Comparison of ENCODE assay signal across 11 cellular contexts in the genomic region with DNA sequence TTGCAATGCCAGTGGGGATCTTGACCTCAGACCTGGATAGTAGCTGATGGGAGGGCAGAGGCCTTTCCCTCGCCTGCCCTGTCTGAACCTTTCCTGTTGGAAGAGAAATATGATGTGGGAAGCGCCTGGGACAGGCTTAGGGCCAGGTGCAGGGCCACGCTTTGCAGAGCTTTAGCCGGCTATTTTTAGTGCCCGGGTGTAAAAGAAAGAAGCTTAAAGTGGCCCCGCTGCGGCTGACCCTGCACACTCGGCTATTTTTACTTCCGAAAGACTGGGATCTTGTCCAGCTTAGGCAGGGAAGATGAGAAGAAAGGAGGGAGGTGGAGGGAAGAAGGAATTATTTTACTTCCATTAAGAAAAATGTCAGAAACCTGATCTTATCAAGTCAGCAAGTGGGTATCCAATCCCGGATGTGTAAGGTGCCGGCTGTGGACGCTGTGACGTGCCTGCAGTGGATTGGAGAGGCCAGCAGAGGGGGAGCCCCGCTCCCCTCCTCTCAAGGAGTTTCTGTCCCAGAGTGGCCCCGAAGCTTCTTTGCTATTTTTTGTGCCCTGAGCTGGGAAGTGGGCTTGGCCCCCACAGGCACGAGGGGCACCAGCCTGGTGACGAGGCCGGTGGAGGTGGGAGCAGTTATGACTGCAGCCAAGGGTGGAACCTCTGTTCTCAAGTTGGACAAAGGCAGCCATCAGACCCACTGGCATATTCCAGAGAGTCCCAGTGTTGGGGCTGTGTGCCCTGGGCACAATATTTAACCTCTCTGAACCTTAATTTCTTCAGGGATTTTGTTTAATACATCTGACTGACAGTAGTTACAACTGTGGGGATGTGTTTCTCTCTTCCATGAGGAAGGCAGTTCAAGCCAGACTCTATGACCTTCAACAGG.
DNase-seq lines count a peak whose midpoint lies in the region; ATAC-seq and TF ChIP-seq lines count a peak whose summit lies in the region.
"Had no signal": no experiment of that assay in that cellular context is flagged by ENCODE, and none has a peak within 500 bp of the region (broad histone marks: within the 10 kb centered on the region; RNA-seq: fewer than 3 reads in every experiment).

No MANE protein-coding gene starts in this region.

- H3K4me1 Mint-ChIP-seq in immature natural killer cell = no peaks in the 10 kb centered on the region

- ATAC-seq in HG03039 (IDR thresholded peaks at IDR 0.05; ENCODE audit: unreplicated experiment) (no peak), GM18909 (IDR thresholded peaks at IDR 0.05; ENCODE audit: poor library complexity, unreplicated experiment) (no peak)
- ATAC-seq: SK-N-SH treated with all-trans-retinoic acid at 6 μM for 48 hours had no signal

- H3K9me3 Mint-ChIP-seq in immature natural killer cell = no peaks in the 10 kb centered on the region

- in situ Hi-C loops in astrocyte of the cerebellum (cut with HindIII; ENCODE audit: low sequenced_read_pairs) = loop anchor here (5.0 kb wide), 2 partner anchors 49 to 51 kb away; no protein-coding TSS in a partner anchor

- peak overlapping the region in 3 of 5 donors; percentile 66 to 81 (median 79) for H3K4me3 Mint-ChIP-seq in immature natural killer cell

- H3K9ac ChIP-seq in stomach smooth muscle (ENCODE audit: low read length in 2 of 2) = peak overlapping the region in 1 of 2 donors; percentile 29

- no peaks in the 10 kb centered on the region for H3K27me3 ChIP-seq in stomach smooth muscle (ENCODE audit: control insufficient read depth in 1 of 2, insufficient read depth in 2 of 2, low read length in 2 of 2)

- peak; percentile 57 for DNase-seq in HEK293T (ENCODE audit: extremely low spot score)
- DNase-seq in astrocyte of the cerebellum (ENCODE audit: low read depth) = no peak
- DNase-seq in immature natural killer cell = no peak
- DNase-seq in NK-92 treated with Interleukin-12 subunit alpha and Interleukin-12 subunit beta, amount 100 ng/mL, for 24 hours (lab: John Stamatoyannopoulos, UW) = no peak
- DNase-seq in OCI-M1 (lab: John Stamatoyannopoulos, UW) = no peak
- DNase-seq: activated effector memory CD4-positive, alpha-beta T cell treated with Interleukin-2 at 50 U/mL for 16 hours; stimulated activated naive CD4-positive, alpha-beta T cell treated with Interleukin-2 at 50 U/mL for 16 hours had no signal

- no peak overlapping the region for H3K27ac ChIP-seq in stomach smooth muscle (ENCODE audit: low read length)

- no peaks in the 10 kb centered on the region for H3K36me3 ChIP-seq in stomach smooth muscle (ENCODE audit: control insufficient read depth in 2 of 2, insufficient read depth in 2 of 2, low read length in 2 of 2)

- H3K9me3 ChIP-seq in stomach smooth muscle (ENCODE audit: control insufficient read depth in 2 of 2, low read length in 2 of 2) = no peaks in the 10 kb centered on the region

- CTCF ChIA-PET in HEK293T (lab: Yijun Ruan, JAX) = interaction anchor here (0.8 to 1.8 kb wide), 3 partner anchors 13 to 17 kb away, joined by 3 to 14 read pairs (median 6); no protein-coding TSS in a partner anchor

- no peak overlapping the region for H3K27ac Mint-ChIP-seq in immature natural killer cell

- peaks cover 0 to 8% (median 1%) of the 10 kb centered on the region in 3 donors for H3K27me3 Mint-ChIP-seq in immature natural killer cell (ENCODE audit: low read depth in 3 of 3)

- POLR2A ChIA-PET in HEK293T (lab: Yijun Ruan, JAX) = interaction anchor here (0.9 to 1.0 kb wide), 2 partner anchors 9 to 14 kb away, joined by 3 to 4 read pairs; no protein-coding TSS in a partner anchor

- no peak overlapping the region for H3K4me3 ChIP-seq in astrocyte of the cerebellum (ENCODE audit: low read depth, low read length)
- H3K4me3 ChIP-seq in stomach smooth muscle (ENCODE audit: low read length in 2 of 2) = peak overlapping the region; percentile 36 to 65

- H3K36me3 Mint-ChIP-seq in immature natural killer cell = no peaks in the 10 kb centered on the region

- TF ChIP-seq CTCF in astrocyte of the cerebellum (IDR thresholded peaks at IDR 0.05; ENCODE audit: low read depth, low read length, missing control alignments) = peak; percentile 5

- peaks cover 6% of the 10 kb centered on the region for H3K4me1 ChIP-seq in stomach smooth muscle (ENCODE audit: control insufficient read depth, insufficient read depth, low read length)

TF ChIP-seq in HEK293T, 16 proteins besides CTCF, POLR2A, EP300 and RAD21:
- TF ChIP-seq CTBP1 (IDR thresholded peaks at IDR 0.05; ENCODE audit: borderline replicate concordance) = no peak
- no peak for TF ChIP-seq NFRKB (IDR thresholded peaks at IDR 0.05)
- no peak for TF ChIP-seq BHLHE40 (IDR thresholded peaks at IDR 0.05; ENCODE audit: borderline replicate concordance)
- TF ChIP-seq FOXM1 (IDR thresholded peaks at IDR 0.05; ENCODE audit: borderline replicate concordance) = no peak
- TF ChIP-seq L3MBTL2 (conservative IDR thresholded peaks at IDR 0.05) = no peak
- TF ChIP-seq, protein P1, sequence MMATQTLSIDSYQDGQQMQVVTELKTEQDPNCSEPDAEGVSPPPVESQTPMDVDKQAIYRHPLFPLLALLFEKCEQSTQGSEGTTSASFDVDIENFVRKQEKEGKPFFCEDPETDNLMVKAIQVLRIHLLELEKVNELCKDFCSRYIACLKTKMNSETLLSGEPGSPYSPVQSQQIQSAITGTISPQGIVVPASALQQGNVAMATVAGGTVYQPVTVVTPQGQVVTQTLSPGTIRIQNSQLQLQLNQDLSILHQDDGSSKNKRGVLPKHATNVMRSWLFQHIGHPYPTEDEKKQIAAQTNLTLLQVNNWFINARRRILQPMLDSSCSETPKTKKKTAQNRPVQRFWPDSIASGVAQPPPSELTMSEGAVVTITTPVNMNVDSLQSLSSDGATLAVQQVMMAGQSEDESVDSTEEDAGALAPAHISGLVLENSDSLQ (IDR thresholded peaks at IDR 0.05) = no peak
- no peak for TF ChIP-seq FOXA1 (IDR thresholded peaks at IDR 0.05)
- TF ChIP-seq SP1 (IDR thresholded peaks at IDR 0.05) = no peak
- no peak for TF ChIP-seq ELF4 (IDR thresholded peaks at IDR 0.05)
- TF ChIP-seq ARNT (IDR thresholded peaks at IDR 0.05) = no peak
- no peak for TF ChIP-seq HDGF (IDR thresholded peaks at IDR 0.05; ENCODE audit: borderline replicate concordance)
- TF ChIP-seq LEF1 (IDR thresholded peaks at IDR 0.05; ENCODE audit: borderline replicate concordance) = no peak
